Comparison of ENCODE assay signal across 8 cellular contexts in genomic region chr3:32238027-32238815, GRCh38. TPM values are rescaled to one million over a fixed set of nuclear protein-coding genes. Genes with fewer than 3 reads are reported as not detected.
A peak's percentile ranks its signal among the peaks of the same experiment; 100 is the strongest.
DNase-seq lines count a peak whose midpoint lies in the region; ATAC-seq and TF ChIP-seq lines count a peak whose summit lies in the region.

CMTM8 (plus strand) TSS chr3:32238680; CDS start chr3:32238973, 293 bp downstream.

- peak within 1 kb of the TSS; percentile 56 for H3K9ac ChIP-seq in HUES64 (ENCODE audit: low read depth, low read length)

- intact Hi-C loops in heart left ventricle (cut with DNase I): loop anchor here in 6 of 10 donors (2.0 to 5.0 kb wide), 7 partner anchors 36 to 61 kb away; no protein-coding TSS in a partner anchor

- H3K27ac ChIP-seq in HUES64 (ENCODE audit: low read depth, low read length) (no peak within 1 kb of the TSS), SJSA1 (no peak within 1 kb of the TSS), heart left ventricle (peak within 1 kb of the TSS; percentile 53 to 92 (median 83))

- H3K4me1 ChIP-seq in HUES64 (ENCODE audit: insufficient read depth, low read length): peaks cover 9% of the 10 kb centered on the region
- H3K4me1 ChIP-seq in SJSA1 (replicated peaks): peaks cover 8% of the 10 kb centered on the region
- H3K4me1 ChIP-seq in heart left ventricle: peaks cover 0 to 24% (median 8%) of the 10 kb centered on the region in 12 donors

- H3K4me1 Mint-ChIP-seq in activated naive CD4-positive, alpha-beta T cell treated with anti-CD3 and anti-CD28 coated beads, Interleukin-2, amount 10 ng/mL, durations not matched to agents 7 days and 5 days: peaks cover 29% of the 10 kb centered on the region

- TF ChIP-seq CTCF in heart left ventricle (IDR thresholded peaks at IDR 0.05): no peak

- CTCF ChIA-PET in activated naive CD4-positive, alpha-beta T cell treated with anti-CD3 and anti-CD28 coated beads, Interleukin-2, amount 10 ng/mL, durations not matched to agents 7 days and 5 days (lab: Charles Lee): interaction anchor here (2.2 to 3.8 kb wide), 3 partner anchors 19 to 57 kb away, joined by 9 to 24 read pairs (median 15); no protein-coding TSS in a partner anchor

- H3K4me3 Mint-ChIP-seq in activated naive CD4-positive, alpha-beta T cell treated with anti-CD3 and anti-CD28 coated beads, Interleukin-2, amount 10 ng/mL, durations not matched to agents 7 days and 5 days: peak within 1 kb of the TSS; percentile 78

- DNase-seq in NCI-H2227 (lab: John Stamatoyannopoulos, UW; ENCODE audit: unreplicated experiment): peak; percentile 51
- no peak for DNase-seq in NCI-H2227 treated with DMSO at 0.1 percent for 48 hours (lab: John Stamatoyannopoulos, UW)
- no peak for DNase-seq in SJSA1 (ENCODE audit: low read depth in 1 of 2, low spot score in 2 of 2)
- DNase-seq in activated naive CD4-positive, alpha-beta T cell treated with anti-CD3 and anti-CD28 coated beads, Interleukin-2, amount 10 ng/mL, durations not matched to agents 7 days and 5 days: peak; percentile 78
- peak; percentile 63 to 78 (median 69) for DNase-seq in heart left ventricle
- peak; percentile 74 for DNase-seq in retina

- H3K27me3 ChIP-seq in HUES64 (ENCODE audit: insufficient read depth, low read length) (peaks cover 42% of the 10 kb centered on the region), SJSA1 (replicated peaks) (peaks cover 38% of the 10 kb centered on the region), heart left ventricle (peaks cover 0 to 14% (median 0%) of the 10 kb centered on the region in 9 donors)

- H3K9me3 Mint-ChIP-seq in activated naive CD4-positive, alpha-beta T cell treated with anti-CD3 and anti-CD28 coated beads, Interleukin-2, amount 10 ng/mL, durations not matched to agents 7 days and 5 days: peaks cover 4% of the 10 kb centered on the region

- H3K27ac Mint-ChIP-seq in activated naive CD4-positive, alpha-beta T cell treated with anti-CD3 and anti-CD28 coated beads, Interleukin-2, amount 10 ng/mL, durations not matched to agents 7 days and 5 days: peak within 1 kb of the TSS; percentile 59

- H3K36me3 ChIP-seq in HUES64 (ENCODE audit: insufficient read depth, low read length) (no peaks in the 10 kb centered on the region), SJSA1 (no peaks in the 10 kb centered on the region), heart left ventricle (no peaks in the 10 kb centered on the region)

- H3K27me3 Mint-ChIP-seq in activated naive CD4-positive, alpha-beta T cell treated with anti-CD3 and anti-CD28 coated beads, Interleukin-2, amount 10 ng/mL, durations not matched to agents 7 days and 5 days: peaks cover 35% of the 10 kb centered on the region

- peak; percentile 64 to 88 (median 86) for ATAC-seq in heart left ventricle
- no peak for ATAC-seq in HG02884 (IDR thresholded peaks at IDR 0.05; ENCODE audit: unreplicated experiment)

- peaks cover 7% of the 10 kb centered on the region; the same call in 1 of the 2 replicates for H3K9me3 ChIP-seq in HUES64 (ENCODE audit: insufficient read depth, low read depth, low read length)
- H3K9me3 ChIP-seq in SJSA1 (replicated peaks): no peaks in the 10 kb centered on the region
- H3K9me3 ChIP-seq in heart left ventricle: peaks cover 0 to 14% (median 4%) of the 10 kb centered on the region in 12 donors

- peaks cover 9% of the 10 kb centered on the region for H3K36me3 Mint-ChIP-seq in activated naive CD4-positive, alpha-beta T cell treated with anti-CD3 and anti-CD28 coated beads, Interleukin-2, amount 10 ng/mL, durations not matched to agents 7 days and 5 days

- TF ChIP-seq POLR2A in heart left ventricle (IDR thresholded peaks at IDR 0.05): no peak

- H3K4me3 ChIP-seq in HUES64 (ENCODE audit: low read length) (peak within 1 kb of the TSS; percentile 70), SJSA1 (peak within 1 kb of the TSS; percentile 34), heart left ventricle (peak within 1 kb of the TSS; percentile 50 to 95 (median 72))

- whole genome bisulfite sequencing in HUES64: under 1% methylated on average over 76 of the region's 80 CpGs
- WGBS in heart left ventricle, 4 donors: 0 to 1% (median 0%) methylated on average over 21 to 80 of the region's 80 CpGs

RNA-seq across cellular contexts. Expression of gene CMTM8, which starts in this region (rescaled TPM):
- 6.5 TPM for polyA plus RNA-seq in HUES64 (2013, experiment 1 of 2)
- 8.4 TPM for polyA plus RNA-seq in HUES64 (2013, experiment 2 of 2)
- total RNA-seq in SJSA1 (2014; rRNA removed; shearing (Covaris generic)): not detected in 2 replicates
- total RNA-seq in heart left ventricle: 10 to 100 TPM in 1 of 9 donors, 1 to 10 TPM in 8; 1.7 to 12.1 (median 3.5) TPM
- polyA plus RNA-seq in heart left ventricle: 1 to 10 TPM; 4.8 to 6.4 TPM

Comparison
In these comparisons a context has a peak if more than half of its experiments do, and no peak if none do; other contexts are left out.
1. DNase-seq: peak in NCI-H2227 (single experiment), activated naive CD4-positive, alpha-beta T cell treated with anti-CD3 and anti-CD28 coated beads, Interleukin-2, amount 10 ng/mL, durations not matched to agents 7 days and 5 days (single experiment), heart left ventricle (5 of 5) and retina (single experiment); none in NCI-H2227 treated with DMSO at 0.1 percent for 48 hours (single experiment) and SJSA1 (0 of 2).
2. H3K27ac ChIP-seq: peak in heart left ventricle (12 of 12); none in HUES64 (single experiment) and SJSA1 (single experiment).
3. Peak in every context shown above with its lines, with median percentiles within 50 percentile points of each other: H3K4me3 ChIP-seq.